In the genomic region with DNA sequence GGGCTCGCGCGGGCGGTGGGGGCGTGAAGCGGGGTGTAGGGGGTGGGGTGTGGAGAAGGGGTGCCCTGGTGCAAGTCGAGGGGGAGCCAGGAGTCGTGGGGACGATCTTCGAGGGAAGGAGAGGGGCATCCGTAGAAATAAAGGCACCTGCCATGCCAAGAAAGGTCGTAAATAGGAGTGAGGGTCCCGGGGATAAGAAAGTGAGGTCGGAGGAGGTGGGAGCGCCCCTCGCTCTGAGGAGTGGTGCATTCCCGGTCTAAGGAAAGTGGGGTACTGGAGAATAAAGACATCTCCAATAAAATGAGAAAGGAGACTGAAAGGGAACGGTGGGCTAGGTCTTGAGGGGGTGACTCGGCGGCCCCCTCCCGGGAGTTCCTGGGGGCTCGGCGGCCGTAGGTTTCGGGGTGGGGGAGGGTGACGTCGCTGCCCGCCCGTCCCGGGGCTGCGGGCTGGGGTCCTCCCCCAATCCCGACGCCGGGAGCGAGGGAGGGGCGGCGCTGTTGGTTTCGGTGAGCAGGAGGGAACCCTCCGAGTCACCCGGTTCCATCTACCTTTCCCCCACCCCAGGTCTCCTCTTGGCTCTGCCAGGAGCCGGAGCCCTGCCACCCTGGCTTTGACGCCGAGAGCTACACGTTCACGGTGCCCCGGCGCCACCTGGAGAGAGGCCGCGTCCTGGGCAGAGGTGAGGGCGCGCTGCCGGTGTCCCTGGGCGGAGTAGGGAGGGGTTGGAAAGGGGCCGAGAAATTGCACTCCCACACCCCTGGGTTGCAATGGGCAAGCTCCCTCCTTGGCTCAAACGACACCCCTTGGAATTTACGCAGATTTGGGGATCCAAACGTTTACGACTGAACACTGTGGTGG, we compare ENCODE assay signal across 8 cellular contexts. TPM values are rescaled to one million over a fixed set of nuclear protein-coding genes. Genes with fewer than 3 reads are reported as not detected.
A peak's percentile ranks its signal among the peaks of the same experiment; 100 is the strongest.
DNase-seq lines count a peak whose midpoint lies in the region; ATAC-seq and TF ChIP-seq lines count a peak whose summit lies in the region.

No MANE protein-coding gene starts in this region.

- peaks cover 70% of the 10 kb centered on the region for H3K4me1 ChIP-seq in Caco-2
- no peaks in the 10 kb centered on the region for H3K4me1 ChIP-seq in endocrine pancreas (ENCODE audit: control insufficient read depth, insufficient read depth, low read length)

- peak; percentile 68 to 76 for DNase-seq in Caco-2
- peak; percentile 33 for DNase-seq in NCI-H1105 (lab: John Stamatoyannopoulos, UW)
- no peak for DNase-seq in stimulated activated naive CD4-positive, alpha-beta T cell (lab: John Stamatoyannopoulos, UW)
- DNase-seq in GDM1 (lab: John Stamatoyannopoulos, UW) = no peak
- DNase-seq in activated gamma-delta T cell (lab: John Stamatoyannopoulos, UW) = no peak

- peak overlapping the region; percentile 99 for H3K4me3 ChIP-seq in Caco-2 (ENCODE audit: low read depth, low read length)
- H3K4me3 ChIP-seq in endocrine pancreas (ENCODE audit: control insufficient read depth, insufficient read depth, low read length) = peak overlapping the region; percentile 83
- H3K4me3 ChIP-seq in neural cell (ENCODE audit: low read length) = peak overlapping the region; percentile 73

- intact Hi-C loops in Caco-2 (cut with micrococcal nuclease; ENCODE audit: unreplicated experiment) = loop anchor here (1.0 kb wide), 1 partner anchor 34 kb away; no protein-coding TSS in a partner anchor

- TF ChIP-seq CTCF in Caco-2 (IDR thresholded peaks at IDR 0.05; ENCODE audit: insufficient read depth in 1 of 2, low read depth in 1 of 2, low read length in 1 of 2, severe bottlenecking in 1 of 2, unreplicated experiment in 1 of 2) = peak in 1 of 2 experiments; percentile 32
- TF ChIP-seq CTCF in neural cell (IDR thresholded peaks at IDR 0.05; ENCODE audit: poor library complexity, severe bottlenecking) = no peak

- no peak for TF ChIP-seq RAD21 in neural cell (conservative IDR thresholded peaks at IDR 0.05)

- BruUV-seq in Caco-2 (replicated peaks; lab: Mats Ljungman, UMichigan) = no TSS peak

- H3K27me3 ChIP-seq in Caco-2 (replicated peaks; ENCODE audit: control insufficient read depth, insufficient read depth, low read length) (no peaks in the 10 kb centered on the region), endocrine pancreas (ENCODE audit: control insufficient read depth, insufficient read depth, low read length) (no peaks in the 10 kb centered on the region), neural cell (ENCODE audit: insufficient read depth, low read depth, low read length) (peaks cover 34% of the 10 kb centered on the region)

- no peaks in the 10 kb centered on the region for H3K27me3 Mint-ChIP-seq in Caco-2 (ENCODE audit: insufficient read depth, unreplicated experiment)

- POLR2A ChIA-PET in Caco-2 (lab: Charles Lee) = interaction anchor here (0.6 to 1.8 kb wide), 8 partner anchors 9 to 216 kb away, joined by 4 to 14 read pairs (median 6); no protein-coding TSS in a partner anchor

- H3K27ac ChIP-seq in neural cell (ENCODE audit: low read length) = no peak overlapping the region

- no peaks in the 10 kb centered on the region for H3K9me3 Mint-ChIP-seq in Caco-2 (ENCODE audit: unreplicated experiment)

- H3K9me3 ChIP-seq in Caco-2 = no peaks in the 10 kb centered on the region
- H3K9me3 ChIP-seq in endocrine pancreas (ENCODE audit: control insufficient read depth, low read length) = no peaks in the 10 kb centered on the region
- no peaks in the 10 kb centered on the region for H3K9me3 ChIP-seq in neural cell (ENCODE audit: low read length)

- ATAC-seq in GM21717 (IDR thresholded peaks at IDR 0.05; ENCODE audit: unreplicated experiment) = no peak

- no peaks in the 10 kb centered on the region for H3K79me2 ChIP-seq in neural cell (replicated peaks; ENCODE audit: insufficient read depth, low read length)

- H3K27ac Mint-ChIP-seq in Caco-2 (ENCODE audit: unreplicated experiment) = peak overlapping the region; percentile 88

- no peaks in the 10 kb centered on the region for H3F3A ChIP-seq in neural cell (ENCODE audit: insufficient read depth, low read length, poor library complexity, severe bottlenecking)

- peaks cover 75% of the 10 kb centered on the region for H3K36me3 Mint-ChIP-seq in Caco-2 (ENCODE audit: insufficient read depth, unreplicated experiment)

- H3K4me1 Mint-ChIP-seq in Caco-2 (ENCODE audit: low read depth, unreplicated experiment) = peaks cover 44% of the 10 kb centered on the region

- H3K4me2 ChIP-seq in neural cell (ENCODE audit: low read length) = peak overlapping the region; percentile 30

- H2AFZ ChIP-seq in neural cell (ENCODE audit: low read depth, low read length) = no peak overlapping the region

- no peaks in the 10 kb centered on the region for H4K20me1 ChIP-seq in neural cell (ENCODE audit: insufficient read depth)

- H3K9ac ChIP-seq in endocrine pancreas (ENCODE audit: control insufficient read depth, insufficient read depth, low read length) = peak overlapping the region; percentile 100
- H3K9ac ChIP-seq in neural cell (ENCODE audit: low read length) = no peak overlapping the region

- H3K9me2 ChIP-seq in neural cell (ENCODE audit: insufficient read depth, low read length) = no peaks in the 10 kb centered on the region

- TF ChIP-seq EP300 in neural cell (conservative IDR thresholded peaks at IDR 0.05; ENCODE audit: poor library complexity, severe bottlenecking) = no peak

- peak overlapping the region; percentile 88 for H3K4me3 Mint-ChIP-seq in Caco-2 (ENCODE audit: unreplicated experiment)

- H3K36me3 ChIP-seq in Caco-2 (ENCODE audit: control insufficient read depth, insufficient read depth, low read length) (peaks cover 4% of the 10 kb centered on the region), endocrine pancreas (ENCODE audit: control insufficient read depth, insufficient read depth, low read length) (no peaks in the 10 kb centered on the region), neural cell (ENCODE audit: insufficient read depth, low read length) (no peaks in the 10 kb centered on the region)

- CTCF ChIA-PET in Caco-2 (lab: Charles Lee) = interaction anchor here (0.8 to 1.5 kb wide), 4 partner anchors 14 to 209 kb away, joined by 3 to 14 read pairs (median 6); no protein-coding TSS in a partner anchor

TF ChIP-seq in neural cell, 6 proteins besides CTCF, POLR2A, EP300 and RAD21:
- TF ChIP-seq POLR2AphosphoS5 (IDR thresholded peaks at IDR 0.05) = no peak
- no peak for TF ChIP-seq SMC3 (conservative IDR thresholded peaks at IDR 0.05; ENCODE audit: poor library complexity)
- TF ChIP-seq, protein P1, sequence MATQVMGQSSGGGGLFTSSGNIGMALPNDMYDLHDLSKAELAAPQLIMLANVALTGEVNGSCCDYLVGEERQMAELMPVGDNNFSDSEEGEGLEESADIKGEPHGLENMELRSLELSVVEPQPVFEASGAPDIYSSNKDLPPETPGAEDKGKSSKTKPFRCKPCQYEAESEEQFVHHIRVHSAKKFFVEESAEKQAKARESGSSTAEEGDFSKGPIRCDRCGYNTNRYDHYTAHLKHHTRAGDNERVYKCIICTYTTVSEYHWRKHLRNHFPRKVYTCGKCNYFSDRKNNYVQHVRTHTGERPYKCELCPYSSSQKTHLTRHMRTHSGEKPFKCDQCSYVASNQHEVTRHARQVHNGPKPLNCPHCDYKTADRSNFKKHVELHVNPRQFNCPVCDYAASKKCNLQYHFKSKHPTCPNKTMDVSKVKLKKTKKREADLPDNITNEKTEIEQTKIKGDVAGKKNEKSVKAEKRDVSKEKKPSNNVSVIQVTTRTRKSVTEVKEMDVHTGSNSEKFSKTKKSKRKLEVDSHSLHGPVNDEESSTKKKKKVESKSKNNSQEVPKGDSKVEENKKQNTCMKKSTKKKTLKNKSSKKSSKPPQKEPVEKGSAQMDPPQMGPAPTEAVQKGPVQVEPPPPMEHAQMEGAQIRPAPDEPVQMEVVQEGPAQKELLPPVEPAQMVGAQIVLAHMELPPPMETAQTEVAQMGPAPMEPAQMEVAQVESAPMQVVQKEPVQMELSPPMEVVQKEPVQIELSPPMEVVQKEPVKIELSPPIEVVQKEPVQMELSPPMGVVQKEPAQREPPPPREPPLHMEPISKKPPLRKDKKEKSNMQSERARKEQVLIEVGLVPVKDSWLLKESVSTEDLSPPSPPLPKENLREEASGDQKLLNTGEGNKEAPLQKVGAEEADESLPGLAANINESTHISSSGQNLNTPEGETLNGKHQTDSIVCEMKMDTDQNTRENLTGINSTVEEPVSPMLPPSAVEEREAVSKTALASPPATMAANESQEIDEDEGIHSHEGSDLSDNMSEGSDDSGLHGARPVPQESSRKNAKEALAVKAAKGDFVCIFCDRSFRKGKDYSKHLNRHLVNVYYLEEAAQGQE (IDR thresholded peaks at IDR 0.05; ENCODE audit: borderline replicate concordance) = no peak
- TF ChIP-seq TAF1 (IDR thresholded peaks at IDR 0.05; ENCODE audit: low read depth) = no peak
- no peak for TF ChIP-seq MXI1 (conservative IDR thresholded peaks at IDR 0.05; ENCODE audit: poor library complexity, severe bottlenecking)
- no peak for TF ChIP-seq EZH2 (IDR thresholded peaks at IDR 0.05; ENCODE audit: borderline replicate concordance, insufficient read depth, low read length, poor library complexity, severe bottlenecking)

RNA-seq across cellular contexts. Expression of a gene that starts 0.9 kb away (rescaled TPM):
- 712 and 783 TPM in 2 replicates for total RNA-seq in Caco-2 (2022)
- 0.86 and 1.2 TPM in 2 replicates for polyA plus RNA-seq in neural cell
- polyA minus RNA-seq in neural cell = 0.23 TPM in 1 of 2 replicates, not detected in the other

Comparison
In these comparisons a context has a peak if more than half of its experiments do, and no peak if none do; other contexts are left out.
1. DNase-seq: peak in Caco-2 (2 of 2) and NCI-H1105 (single experiment); none in stimulated activated naive CD4-positive, alpha-beta T cell (0 of 6), GDM1 (single experiment) and activated gamma-delta T cell (single experiment).
2. Peak in every context shown above with its lines, with median percentiles within 50 percentile points of each other: H3K4me3 ChIP-seq.